In the genomic region with DNA sequence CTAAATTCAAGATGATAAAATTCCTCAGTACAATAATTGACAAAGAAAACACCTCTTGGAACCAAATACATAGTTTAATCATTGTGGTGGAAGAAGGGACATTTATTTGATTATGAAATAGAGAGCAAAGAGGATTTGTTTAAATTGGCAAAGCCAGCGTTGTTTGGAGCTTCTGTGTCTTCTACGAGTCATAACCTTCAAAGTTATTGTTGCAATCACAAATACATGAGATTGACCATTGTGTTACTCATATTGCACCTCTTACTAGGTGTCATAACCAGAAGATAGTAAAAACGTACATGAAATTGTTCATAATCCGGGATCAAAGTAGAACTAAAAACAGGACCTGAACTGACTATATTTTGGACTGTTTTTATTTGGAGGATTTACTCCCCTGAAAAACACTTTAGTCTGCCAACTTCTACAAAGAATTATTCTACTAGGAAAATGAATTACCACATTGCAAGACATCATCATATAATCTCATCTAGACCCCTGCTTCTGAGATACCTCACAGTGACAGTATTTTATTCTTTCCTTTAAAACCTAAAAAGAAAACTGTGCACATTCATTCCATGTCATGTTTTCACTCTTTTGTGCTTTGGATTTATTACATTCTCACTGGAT, we compare ENCODE assay signal across 12 cellular contexts.
DNase-seq lines count a peak whose midpoint lies in the region; ATAC-seq and TF ChIP-seq lines count a peak whose summit lies in the region.
"Had no signal": no experiment of that assay in that cellular context is flagged by ENCODE, and none has a peak within 500 bp of the region (broad histone marks: within the 10 kb centered on the region; RNA-seq: fewer than 3 reads in every experiment).

No MANE protein-coding gene starts in this region.

- DNase-seq in EH (ENCODE audit: low read depth) (peak; percentile 65), HCEC 1CT (peak; percentile 63), foreskin fibroblast (peak; percentile 66 to 77), NCI-H2171 (lab: John Stamatoyannopoulos, UW) (no peak), RPMI8226 (no peak), 8988T (no peak), osteocyte (ENCODE audit: extremely low spot score, unreplicated experiment) (no peak)
- DNase-seq: brain microvascular endothelial cell, GOT3, mesendoderm, WERI-Rb-1 had no signal

- peak overlapping the region; percentile 88 for H3K27ac Mint-ChIP-seq in activated T-helper 17 cell treated with anti-CD3 and anti-CD28 coated beads, Interleukin-2, amount 50 U/mL, for 72 hours
- no peak overlapping the region for H3K27ac Mint-ChIP-seq in osteocyte (ENCODE audit: unreplicated experiment)

- TF ChIP-seq CTCF in foreskin fibroblast (IDR thresholded peaks at IDR 0.05; ENCODE audit: low read depth, low read length): no peak
- no peak for TF ChIP-seq CTCF in osteocyte (IDR thresholded peaks at IDR 0.05)

- ATAC-seq in activated T-helper 17 cell treated with anti-CD3 and anti-CD28 coated beads, Interleukin-2, amount 50 U/mL, for 72 hours (replicated peaks): peak; percentile 87

- H3K4me3 ChIP-seq in foreskin fibroblast (ENCODE audit: low read depth in 1 of 2, low read length in 2 of 2): no peak overlapping the region

- peaks cover 25% of the 10 kb centered on the region for H3K4me1 Mint-ChIP-seq in activated T-helper 17 cell treated with anti-CD3 and anti-CD28 coated beads, Interleukin-2, amount 50 U/mL, for 72 hours
- peaks cover 18% of the 10 kb centered on the region for H3K4me1 Mint-ChIP-seq in osteocyte (ENCODE audit: unreplicated experiment)

- no peaks in the 10 kb centered on the region for H3K36me3 Mint-ChIP-seq in activated T-helper 17 cell treated with anti-CD3 and anti-CD28 coated beads, Interleukin-2, amount 50 U/mL, for 72 hours (ENCODE audit: low read depth)
- no peaks in the 10 kb centered on the region for H3K36me3 Mint-ChIP-seq in osteocyte (ENCODE audit: unreplicated experiment)

- H3K9me3 Mint-ChIP-seq in activated T-helper 17 cell treated with anti-CD3 and anti-CD28 coated beads, Interleukin-2, amount 50 U/mL, for 72 hours: no peaks in the 10 kb centered on the region
- H3K9me3 Mint-ChIP-seq in osteocyte (ENCODE audit: unreplicated experiment): no peaks in the 10 kb centered on the region

- H3K4me3 Mint-ChIP-seq in activated T-helper 17 cell treated with anti-CD3 and anti-CD28 coated beads, Interleukin-2, amount 50 U/mL, for 72 hours: peak overlapping the region; percentile 51
- no peak overlapping the region for H3K4me3 Mint-ChIP-seq in osteocyte (ENCODE audit: unreplicated experiment)

- H3K27me3 Mint-ChIP-seq in activated T-helper 17 cell treated with anti-CD3 and anti-CD28 coated beads, Interleukin-2, amount 50 U/mL, for 72 hours: peaks cover 2% of the 10 kb centered on the region
- no peaks in the 10 kb centered on the region for H3K27me3 Mint-ChIP-seq in osteocyte (ENCODE audit: unreplicated experiment)

Comparison
In these comparisons a context has a peak if more than half of its experiments do, and no peak if none do; other contexts are left out.
1. DNase-seq: peak in EH (single experiment), HCEC 1CT (single experiment) and foreskin fibroblast (2 of 2); none in NCI-H2171 (single experiment), RPMI8226 (single experiment), 8988T (single experiment) and osteocyte (single experiment).